8 cellular contexts compared by ENCODE assay signal in genomic region chr3:161914703-161915102, GRCh38.
DNase-seq lines count a peak whose midpoint lies in the region; ATAC-seq and TF ChIP-seq lines count a peak whose summit lies in the region.

No MANE protein-coding gene starts in this region.

- POLR2A ChIA-PET in AG04449 (lab: Yijun Ruan, JAX), result no interaction called here

- no peaks in the 10 kb centered on the region for H3K36me3 ChIP-seq in MG63

- TF ChIP-seq CTCF in AG04449 (IDR thresholded peaks at IDR 0.05; ENCODE audit: insufficient read depth, low read length, missing control alignments) (peak; percentile 72), VCaP (conservative IDR thresholded peaks at IDR 0.05) (peak; percentile 64)

- CTCF ChIA-PET in AG04449 (lab: Yijun Ruan, JAX), result interaction anchor here (1.1 to 1.7 kb wide), 2 partner anchors 16 to 61 kb away, joined by 3 to 5 read pairs; no protein-coding TSS in a partner anchor

- no peaks in the 10 kb centered on the region; the same call in 1 of the 2 replicates for H3K9me3 ChIP-seq in MG63

- H3K27ac ChIP-seq in VCaP, result no peak overlapping the region

- ATAC-seq in GM21528 (IDR thresholded peaks at IDR 0.05; ENCODE audit: low FRiP score, unreplicated experiment), result no peak

- DNase-seq in AG04449 (ENCODE audit: low read depth, low spot score) (no peak), MG63 (peak; percentile 5), iPS DF 19.7 (ENCODE audit: low read depth, low spot score) (peak; percentile 33), ureter (ENCODE audit: low spot score) (peak; percentile 44), DMS114 treated with DMSO at 0.1 percent for 48 hours (lab: John Stamatoyannopoulos, UW; ENCODE audit: unreplicated experiment) (no peak)
- DNase-seq in activated CD4-positive, alpha-beta T cell treated with anti-CD3 and anti-CD28 coated beads for 48 hours, result no peak

- no peaks in the 10 kb centered on the region for H3K27me3 ChIP-seq in MG63

- no peak overlapping the region for H3K4me3 ChIP-seq in AG04449 (ENCODE audit: low read depth, low read length)
- no peak overlapping the region for H3K4me3 ChIP-seq in MG63

Comparison
In these comparisons a context has a peak if more than half of its experiments do, and no peak if none do; other contexts are left out.
1. DNase-seq: peak in MG63 (single experiment), iPS DF 19.7 (single experiment) and ureter (single experiment); none in AG04449 (single experiment), activated CD4-positive, alpha-beta T cell treated with anti-CD3 and anti-CD28 coated beads for 48 hours (single experiment) and DMS114 treated with DMSO at 0.1 percent for 48 hours (single experiment).